ENCODE assay signal across 9 cellular contexts in the genomic region with DNA sequence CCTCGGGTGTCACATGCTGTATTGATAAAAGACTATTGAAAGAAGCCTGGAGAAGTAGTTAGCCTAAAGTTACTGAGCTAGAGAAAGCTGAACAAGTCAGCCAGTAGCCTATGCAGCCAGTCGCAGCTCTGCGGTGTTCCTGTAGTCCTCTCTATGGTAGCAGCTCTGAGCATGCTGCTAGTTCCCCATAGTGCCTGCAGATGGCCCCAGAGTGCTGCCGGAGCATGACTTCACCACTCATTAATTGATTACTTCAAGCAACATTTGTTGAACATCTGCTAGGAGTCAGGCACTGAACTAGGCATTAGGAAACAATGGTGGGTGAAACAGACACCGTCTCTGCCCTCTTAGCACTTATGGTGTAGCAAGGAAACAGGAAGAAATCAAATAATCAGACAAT.
A peak's percentile ranks its signal among the peaks of the same experiment; 100 is the strongest.
DNase-seq lines count a peak whose midpoint lies in the region; ATAC-seq and TF ChIP-seq lines count a peak whose summit lies in the region.
"Had no signal": no experiment of that assay in that cellular context is flagged by ENCODE, and none has a peak within 500 bp of the region (broad histone marks: within the 10 kb centered on the region; RNA-seq: fewer than 3 reads in every experiment).

No MANE protein-coding gene starts in this region.

- no peaks in the 10 kb centered on the region for H3K9me3 Mint-ChIP-seq in activated CD4-positive, alpha-beta T cell treated with anti-CD3 and anti-CD28 coated beads, Interleukin-2, amount 10 ng/mL, durations not matched to agents 7 days and 5 days

- peak; percentile 66 for ATAC-seq in HG03095 (IDR thresholded peaks at IDR 0.05; ENCODE audit: unreplicated experiment)
- ATAC-seq in heart right ventricle: peak in 3 of 8 donors; percentile 46 to 61 (median 49)
- no peak for ATAC-seq in HG02678 (IDR thresholded peaks at IDR 0.05; ENCODE audit: unreplicated experiment)

- H3K27ac ChIP-seq in heart right ventricle: no peak overlapping the region

- H3K4me3 Mint-ChIP-seq in activated CD4-positive, alpha-beta T cell treated with anti-CD3 and anti-CD28 coated beads, Interleukin-2, amount 10 ng/mL, durations not matched to agents 7 days and 5 days: no peak overlapping the region
- H3K4me3 Mint-ChIP-seq: naive thymus-derived CD8-positive, alpha-beta T cell had no signal

- no peaks in the 10 kb centered on the region for H3K36me3 Mint-ChIP-seq in activated CD4-positive, alpha-beta T cell treated with anti-CD3 and anti-CD28 coated beads, Interleukin-2, amount 10 ng/mL, durations not matched to agents 7 days and 5 days (ENCODE audit: low read depth)
- H3K36me3 Mint-ChIP-seq: naive thymus-derived CD8-positive, alpha-beta T cell had no signal

- H3K36me3 ChIP-seq in heart right ventricle: no peaks in the 10 kb centered on the region

- no peaks in the 10 kb centered on the region for H3K27me3 ChIP-seq in heart right ventricle

- H3K4me3 ChIP-seq in heart right ventricle: no peak overlapping the region

- no peaks in the 10 kb centered on the region for H3K27me3 Mint-ChIP-seq in activated CD4-positive, alpha-beta T cell treated with anti-CD3 and anti-CD28 coated beads, Interleukin-2, amount 10 ng/mL, durations not matched to agents 7 days and 5 days

- no peak overlapping the region for H3K27ac Mint-ChIP-seq in activated CD4-positive, alpha-beta T cell treated with anti-CD3 and anti-CD28 coated beads, Interleukin-2, amount 10 ng/mL, durations not matched to agents 7 days and 5 days
- H3K27ac Mint-ChIP-seq: naive thymus-derived CD8-positive, alpha-beta T cell had no signal

- H3K4me1 Mint-ChIP-seq in activated CD4-positive, alpha-beta T cell treated with anti-CD3 and anti-CD28 coated beads, Interleukin-2, amount 10 ng/mL, durations not matched to agents 7 days and 5 days: no peaks in the 10 kb centered on the region

- peak; percentile 8 for DNase-seq in activated CD4-positive, alpha-beta T cell treated with anti-CD3 and anti-CD28 coated beads, Interleukin-2, amount 10 ng/mL, durations not matched to agents 7 days and 5 days
- DNase-seq in activated CD4-positive, alpha-beta T cell treated with anti-CD3 and anti-CD28 coated beads for 1 hour: no peak
- peak; percentile 33 for DNase-seq in RPMI7951 (ENCODE audit: low read depth)
- peak in 1 of 2 donors; percentile 9 for DNase-seq in heart right ventricle
- DNase-seq in GM19240 (ENCODE audit: insufficient read length, low spot score): no peak
- no peak for DNase-seq in NCI-H1092 (lab: John Stamatoyannopoulos, UW)
- DNase-seq: naive thymus-derived CD8-positive, alpha-beta T cell had no signal

- CTCF ChIA-PET in activated CD4-positive, alpha-beta T cell treated with anti-CD3 and anti-CD28 coated beads, Interleukin-2, amount 10 ng/mL, durations not matched to agents 7 days and 5 days (lab: Charles Lee): no interaction called here

- peak in 8 of 9 donors; percentile 17 to 57 (median 50) for TF ChIP-seq CTCF in heart right ventricle (IDR thresholded peaks at IDR 0.05)

- no peaks in the 10 kb centered on the region for H3K9me3 ChIP-seq in heart right ventricle

- POLR2A ChIA-PET in activated CD4-positive, alpha-beta T cell treated with anti-CD3 and anti-CD28 coated beads, Interleukin-2, amount 10 ng/mL, durations not matched to agents 7 days and 5 days (lab: Charles Lee): no interaction called here

- no peaks in the 10 kb centered on the region for H3K4me1 ChIP-seq in heart right ventricle

- 30 to 42% methylated on average over 5 of the region's 5 CpGs for WGBS in heart right ventricle, 2 donors

- intact Hi-C loops in heart right ventricle (cut with DNase I): loop anchor here in 3 of 10 donors (5.0 to 10.0 kb wide), 2 partner anchors 629 to 631 kb away; no protein-coding TSS in a partner anchor

Comparison
In these comparisons a context has a peak if more than half of its experiments do, and no peak if none do; other contexts are left out.
1. DNase-seq: peak in activated CD4-positive, alpha-beta T cell treated with anti-CD3 and anti-CD28 coated beads, Interleukin-2, amount 10 ng/mL, durations not matched to agents 7 days and 5 days (single experiment) and RPMI7951 (single experiment); none in activated CD4-positive, alpha-beta T cell treated with anti-CD3 and anti-CD28 coated beads for 1 hour (single experiment), GM19240 (single experiment) and NCI-H1092 (single experiment).